In the genomic region with DNA sequence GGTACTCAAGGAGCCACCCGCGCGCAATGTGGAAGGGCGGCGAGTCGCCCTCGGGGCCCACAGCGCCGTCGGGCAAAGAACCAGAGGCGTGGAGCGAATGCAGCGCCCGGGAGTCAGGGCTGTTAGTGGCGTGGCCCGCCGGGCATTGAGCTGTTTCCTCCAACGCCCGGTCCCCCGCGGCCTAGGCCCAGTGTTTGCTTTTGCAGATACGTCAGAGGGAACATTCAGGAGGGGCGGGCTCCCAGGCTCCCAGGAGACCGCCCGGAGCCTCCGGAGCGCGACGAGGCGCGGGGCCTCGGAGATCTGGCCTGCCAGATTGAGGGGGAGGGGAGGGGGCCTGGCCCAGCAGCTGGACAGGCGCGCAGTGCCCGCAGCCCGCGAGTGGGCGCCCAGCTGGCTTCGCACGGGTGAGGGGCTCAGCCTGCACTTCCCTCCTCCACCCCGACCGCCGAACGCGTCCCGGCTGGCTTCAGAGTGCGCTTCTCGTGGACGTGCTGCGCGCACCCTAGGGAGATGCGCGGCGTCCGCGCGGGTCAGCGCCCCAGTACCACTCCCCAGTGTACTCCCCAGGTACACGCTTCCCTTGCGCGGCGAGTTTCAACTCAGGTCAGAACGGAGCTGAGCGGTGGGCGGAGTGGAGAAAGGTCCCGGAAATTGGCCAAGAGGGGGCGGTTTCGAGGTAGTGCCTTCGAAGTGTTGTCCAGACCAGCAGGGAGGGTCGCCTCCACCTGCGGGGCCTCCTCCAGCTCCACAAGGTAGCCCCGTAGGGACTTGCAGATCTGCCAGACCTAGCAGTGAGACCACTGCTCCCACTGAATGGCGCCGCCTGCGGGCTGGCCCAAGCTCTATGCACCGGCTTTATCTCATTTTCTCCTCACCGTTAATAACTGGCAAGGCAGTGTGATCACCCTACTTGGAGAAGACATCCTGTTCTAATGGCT, we compare ENCODE assay signal across 10 cellular contexts.
DNase-seq lines count a peak whose midpoint lies in the region; ATAC-seq lines count a peak whose summit lies in the region.
"Had no signal": no experiment of that assay in that cellular context is flagged by ENCODE, and none has a peak within 500 bp of the region (broad histone marks: within the 10 kb centered on the region; RNA-seq: fewer than 3 reads in every experiment).

No MANE protein-coding gene starts in this region.

- 4% methylated on average over 77 of the region's 77 CpGs for WGBS in right cardiac atrium

- peaks cover 86 to 95% (median 90%) of the 10 kb centered on the region in 5 donors for H3K27me3 Mint-ChIP-seq in naive thymus-derived CD4-positive, alpha-beta T cell
- H3K27me3 Mint-ChIP-seq in T-cell = peaks cover 88% of the 10 kb centered on the region in 2 donors

- H3K4me3 ChIP-seq in right cardiac atrium (ENCODE audit: low read length) = no peak overlapping the region
- no peak overlapping the region for H3K4me3 ChIP-seq in naive thymus-derived CD4-positive, alpha-beta T cell (ENCODE audit: low read length)
- H3K4me3 ChIP-seq: SJSA1 had no signal

- H3K36me3 Mint-ChIP-seq in naive thymus-derived CD4-positive, alpha-beta T cell = peaks cover 0 to 8% (median 3%) of the 10 kb centered on the region in 5 donors
- no peaks in the 10 kb centered on the region for H3K36me3 Mint-ChIP-seq in T-cell

- no peaks in the 10 kb centered on the region for H3K36me3 ChIP-seq in naive thymus-derived CD4-positive, alpha-beta T cell (ENCODE audit: control insufficient read depth in 2 of 3, insufficient read depth in 3 of 3, low read length in 3 of 3)
- H3K36me3 ChIP-seq: SJSA1 had no signal

- peaks cover 0 to 17% (median 3%) of the 10 kb centered on the region in 11 donors for H3K9me3 Mint-ChIP-seq in naive thymus-derived CD4-positive, alpha-beta T cell
- H3K9me3 Mint-ChIP-seq in T-cell = no peaks in the 10 kb centered on the region

- intact Hi-C loops in right cardiac atrium (cut with DNase I) (no loop called here), Right ventricle myocardium inferior (cut with DNase I) (loop anchor here (10.0 kb wide), 1 partner anchor 141 kb away; a partner anchor contains a TSS)
- intact Hi-C loops in naive thymus-derived CD4-positive, alpha-beta T cell (cut with micrococcal nuclease) = loop anchor here in 1 of 2 donors (2.0 kb wide), 1 partner anchor 75 kb away; no protein-coding TSS in a partner anchor

- POLR2A ChIA-PET in naive thymus-derived CD4-positive, alpha-beta T cell (lab: Charles Lee) = no interaction called here
- POLR2A ChIA-PET in T-cell (lab: Charles Lee) = no interaction called here

- no peaks in the 10 kb centered on the region for H3K27me3 ChIP-seq in right cardiac atrium (ENCODE audit: control insufficient read depth, insufficient read depth)
- H3K27me3 ChIP-seq in naive thymus-derived CD4-positive, alpha-beta T cell (ENCODE audit: control insufficient read depth in 2 of 2, insufficient read depth in 2 of 2, low read length in 2 of 2) = peaks cover 4 to 15% of the 10 kb centered on the region in 2 donors
- H3K27me3 ChIP-seq: SJSA1 had no signal

- no peak overlapping the region for H3K27ac ChIP-seq in right cardiac atrium (ENCODE audit: low read length)
- no peak overlapping the region for H3K27ac ChIP-seq in naive thymus-derived CD4-positive, alpha-beta T cell (ENCODE audit: low read depth, low read length)
- H3K27ac ChIP-seq: SJSA1 had no signal

- peaks cover 7% of the 10 kb centered on the region for H3K4me1 ChIP-seq in right cardiac atrium (ENCODE audit: control insufficient read depth, insufficient read depth, low read length)
- no peaks in the 10 kb centered on the region for H3K4me1 ChIP-seq in naive thymus-derived CD4-positive, alpha-beta T cell (ENCODE audit: control insufficient read depth in 2 of 2, insufficient read depth in 2 of 2, low read length in 2 of 2)

- CTCF ChIA-PET in naive thymus-derived CD4-positive, alpha-beta T cell (lab: Charles Lee) = interaction anchor here (1.1 kb wide), 1 partner anchor 12 kb away, joined by 3 read pairs; no protein-coding TSS in a partner anchor
- CTCF ChIA-PET in T-cell (lab: Charles Lee) = no interaction called here

- H3K27ac Mint-ChIP-seq in naive thymus-derived CD4-positive, alpha-beta T cell = no peak overlapping the region
- H3K27ac Mint-ChIP-seq in T-cell = no peak overlapping the region

- H3K9me3 ChIP-seq in right cardiac atrium (ENCODE audit: control insufficient read depth, low read length) = no peaks in the 10 kb centered on the region
- no peaks in the 10 kb centered on the region for H3K9me3 ChIP-seq in naive thymus-derived CD4-positive, alpha-beta T cell (ENCODE audit: control insufficient read depth in 2 of 3, low read length in 3 of 3)

- peak; percentile 20 to 45 for ATAC-seq in right cardiac atrium
- ATAC-seq in Right ventricle myocardium inferior = no peak
- ATAC-seq in esophagus mucosa = peak; percentile 34
- no peak for ATAC-seq in naive thymus-derived CD4-positive, alpha-beta T cell
- ATAC-seq in HG02610 (IDR thresholded peaks at IDR 0.05; ENCODE audit: unreplicated experiment) = no peak
- no peak for ATAC-seq in T-cell (replicated peaks in 1 of 4)

- peaks cover 7 to 33% (median 26%) of the 10 kb centered on the region in 7 donors for H3K4me1 Mint-ChIP-seq in naive thymus-derived CD4-positive, alpha-beta T cell
- peaks cover 24 to 26% (median 25%) of the 10 kb centered on the region in 3 donors for H3K4me1 Mint-ChIP-seq in T-cell

- peak overlapping the region in 7 of 10 donors; percentile 8 to 61 (median 40) for H3K4me3 Mint-ChIP-seq in naive thymus-derived CD4-positive, alpha-beta T cell
- peak overlapping the region in 1 of 3 donors; percentile 28 for H3K4me3 Mint-ChIP-seq in T-cell

- DNase-seq in right cardiac atrium (peak in 2 of 3 donors; percentile 21 to 40), Right ventricle myocardium inferior (ENCODE audit: missing footprints) (no peak), NCI-H774 (lab: John Stamatoyannopoulos, UW) (no peak), T-cell (no peak)
- DNase-seq in naive thymus-derived CD4-positive, alpha-beta T cell = no peak
- DNase-seq in stimulated activated CD4-positive, alpha-beta T cell treated with anti-CD3 and anti-CD28 coated beads, Interleukin-1b, Interleukin-23, amount 100 ng/mL, for 48 hours = no peak
- DNase-seq: GF-D8 had no signal

Comparison
In these comparisons a context has a peak if more than half of its experiments do, and no peak if none do; other contexts are left out.
1. ATAC-seq: peak in right cardiac atrium (2 of 2) and esophagus mucosa (single experiment); none in Right ventricle myocardium inferior (single experiment), naive thymus-derived CD4-positive, alpha-beta T cell (single experiment), HG02610 (single experiment) and T-cell (0 of 4).
2. DNase-seq: peak in right cardiac atrium (2 of 3); none in Right ventricle myocardium inferior (single experiment), naive thymus-derived CD4-positive, alpha-beta T cell (0 of 9), stimulated activated CD4-positive, alpha-beta T cell treated with anti-CD3 and anti-CD28 coated beads, Interleukin-1b, Interleukin-23, amount 100 ng/mL, for 48 hours (single experiment), NCI-H774 (single experiment) and T-cell (0 of 34).